In genomic region chr2:240238786-240239185, GRCh38 we compare ENCODE assay signal across 22 cellular contexts.
A peak's percentile ranks its signal among the peaks of the same experiment; 100 is the strongest.
DNase-seq lines count a peak whose midpoint lies in the region; ATAC-seq and TF ChIP-seq lines count a peak whose summit lies in the region.
"Had no signal": no experiment of that assay in that cellular context is flagged by ENCODE, and none has a peak within 500 bp of the region (broad histone marks: within the 10 kb centered on the region; RNA-seq: fewer than 3 reads in every experiment).

No MANE protein-coding gene starts in this region.

- no peak for ATAC-seq in thoracic aorta (ENCODE audit: insufficient number of reproducible peaks, low FRiP score, low read depth)
- ATAC-seq: CD8-positive, alpha-beta T cell; Right ventricle myocardium inferior had no signal

- H3K4me1 ChIP-seq in ascending aorta = peaks cover 4 to 15% of the 10 kb centered on the region in 2 donors
- H3K4me1 ChIP-seq in thoracic aorta (ENCODE audit: control insufficient read depth in 1 of 2, low read depth in 2 of 2) = peaks cover 8 to 32% of the 10 kb centered on the region in 2 donors

- H3K27me3 ChIP-seq in ascending aorta = no peaks in the 10 kb centered on the region
- no peaks in the 10 kb centered on the region for H3K27me3 ChIP-seq in thoracic aorta (replicated peaks; ENCODE audit: insufficient read depth)

- no peak overlapping the region for H3K27ac Mint-ChIP-seq in activated naive CD4-positive, alpha-beta T cell treated with anti-CD3 and anti-CD28 coated beads, Interleukin-2, amount 10 ng/mL, durations not matched to agents 7 days and 5 days
- H3K27ac Mint-ChIP-seq: CD8-positive, alpha-beta T cell had no signal

- intact Hi-C loops in ascending aorta (cut with DNase I) = loop anchor here (1.0 kb wide), 1 partner anchor 13 kb away; no protein-coding TSS in a partner anchor

- H3K4me3 ChIP-seq in ascending aorta = no peak overlapping the region
- H3K4me3 ChIP-seq in thoracic aorta = no peak overlapping the region

- no peak overlapping the region for H3K4me3 Mint-ChIP-seq in activated naive CD4-positive, alpha-beta T cell treated with anti-CD3 and anti-CD28 coated beads, Interleukin-2, amount 10 ng/mL, durations not matched to agents 7 days and 5 days
- H3K4me3 Mint-ChIP-seq: CD8-positive, alpha-beta T cell had no signal

- peak overlapping the region; percentile 13 to 18 for H3K27ac ChIP-seq in ascending aorta
- peak overlapping the region; percentile 76 for H3K27ac ChIP-seq in epithelial cell of prostate
- H3K27ac ChIP-seq in thoracic aorta = peak overlapping the region; percentile 50 to 51
- H3K27ac ChIP-seq: 22Rv1 had no signal

- H3K4me1 Mint-ChIP-seq in activated naive CD4-positive, alpha-beta T cell treated with anti-CD3 and anti-CD28 coated beads, Interleukin-2, amount 10 ng/mL, durations not matched to agents 7 days and 5 days = peaks cover 2% of the 10 kb centered on the region

- peak; percentile 1 for DNase-seq in activated CD8-positive, alpha-beta memory T cell treated with anti-CD3 and anti-CD28 coated beads for 24 hours
- DNase-seq in activated CD8-positive, alpha-beta memory T cell treated with anti-CD3 and anti-CD28 coated beads, Interleukin-2, amount 50 U/mL, for 4 hours = no peak
- DNase-seq in ascending aorta (ENCODE audit: low spot score in 2 of 2) (no peak), epithelial cell of prostate (ENCODE audit: low read depth, low spot score) (no peak), thoracic aorta (ENCODE audit: low spot score) (no peak), COR-L47 (lab: John Stamatoyannopoulos, UW) (no peak), SW 1271 (lab: John Stamatoyannopoulos, UW) (no peak)
- no peak for DNase-seq in activated naive CD4-positive, alpha-beta T cell treated with anti-CD3 and anti-CD28 coated beads, Interleukin-2, amount 10 ng/mL, durations not matched to agents 7 days and 5 days
- DNase-seq: AML-193; C1 segment of cervical spinal cord; CD8-positive, alpha-beta T cell; GOT3; HCEC 1CT; KG1; NCI-H1092; NCI-H146; NCI-H2029 treated with DMSO at 0.1 percent for 48 hours; NCI-H2171; NCI-H345; NCI-H524 treated with DMSO at 0.1 percent for 48 hours had no signal

- H3K9me3 Mint-ChIP-seq in activated naive CD4-positive, alpha-beta T cell treated with anti-CD3 and anti-CD28 coated beads, Interleukin-2, amount 10 ng/mL, durations not matched to agents 7 days and 5 days = no peaks in the 10 kb centered on the region
- H3K9me3 Mint-ChIP-seq: CD8-positive, alpha-beta T cell had no signal

- no peaks in the 10 kb centered on the region for H3K36me3 Mint-ChIP-seq in activated naive CD4-positive, alpha-beta T cell treated with anti-CD3 and anti-CD28 coated beads, Interleukin-2, amount 10 ng/mL, durations not matched to agents 7 days and 5 days
- H3K36me3 Mint-ChIP-seq: CD8-positive, alpha-beta T cell had no signal

- TF ChIP-seq CTCF in ascending aorta (IDR thresholded peaks at IDR 0.05) (no peak), thoracic aorta (IDR thresholded peaks at IDR 0.05) (no peak)

- no peaks in the 10 kb centered on the region for H3K36me3 ChIP-seq in ascending aorta
- H3K36me3 ChIP-seq in thoracic aorta = no peaks in the 10 kb centered on the region

- CTCF ChIA-PET in activated naive CD4-positive, alpha-beta T cell treated with anti-CD3 and anti-CD28 coated beads, Interleukin-2, amount 10 ng/mL, durations not matched to agents 7 days and 5 days (lab: Charles Lee) = no interaction called here

- peaks cover 32% of the 10 kb centered on the region for H3K27me3 Mint-ChIP-seq in activated naive CD4-positive, alpha-beta T cell treated with anti-CD3 and anti-CD28 coated beads, Interleukin-2, amount 10 ng/mL, durations not matched to agents 7 days and 5 days

- H3K9me3 ChIP-seq in ascending aorta = no peaks in the 10 kb centered on the region
- no peaks in the 10 kb centered on the region for H3K9me3 ChIP-seq in thoracic aorta

Comparison
In these comparisons a context has a peak if more than half of its experiments do, and no peak if none do; other contexts are left out.
1. H3K27ac ChIP-seq: peak in every context shown above with its lines; median percentile 76 in epithelial cell of prostate; 50 in thoracic aorta; 16 in ascending aorta.